14 cellular contexts compared by ENCODE assay signal in genomic region chr2:20067992-20068727, GRCh38. TPM values are rescaled to one million over a fixed set of nuclear protein-coding genes. Genes with fewer than 3 reads are reported as not detected.
A peak's percentile ranks its signal among the peaks of the same experiment; 100 is the strongest.
DNase-seq lines count a peak whose midpoint lies in the region; ATAC-seq, FAIRE-seq and TF ChIP-seq lines count a peak whose summit lies in the region.
"Had no signal": no experiment of that assay in that cellular context is flagged by ENCODE, and none has a peak within 500 bp of the region (broad histone marks: within the 10 kb centered on the region; RNA-seq: fewer than 3 reads in every experiment).

No MANE protein-coding gene starts in this region.

- intact Hi-C loops in transverse colon (cut with DNase I; ENCODE audit: low total_unique reads) = no loop called here

- TF ChIP-seq POLR2A in gastroesophageal sphincter (IDR thresholded peaks at IDR 0.05) (no peak), transverse colon (IDR thresholded peaks at IDR 0.05) (no peak)

- H3K27me3 ChIP-seq in astrocyte (ENCODE audit: insufficient read depth, low read length) (no peaks in the 10 kb centered on the region), gastroesophageal sphincter (no peaks in the 10 kb centered on the region), transverse colon (no peaks in the 10 kb centered on the region)
- H3K27me3 ChIP-seq: tibial artery had no signal

- H2AFZ ChIP-seq in astrocyte (ENCODE audit: low read depth, low read length) = no peak overlapping the region
- H2AFZ ChIP-seq: GM23338 had no signal

- DNase-seq in HCEC 1CT (peak; percentile 97), astrocyte (ENCODE audit: low read depth) (peak; percentile 96), transverse colon (no peak), ureter (ENCODE audit: low spot score) (no peak), frontal cortex (ENCODE audit: low spot score in 2 of 2) (no peak)
- DNase-seq: NCI-H1105 treated with DMSO at 0.1 percent for 48 hours; nephron progenitor cell; stimulated activated CD4-positive, alpha-beta T cell treated with anti-CD3 and anti-CD28 coated beads, Interleukin-2, amount 100 ng/mL, for 48 hours; tibial artery had no signal

- FAIRE-seq in astrocyte (lab: Jason Lieb, UNC) (peak; percentile 72), frontal cortex (lab: Jason Lieb, UNC) (no peak)

- no peaks in the 10 kb centered on the region for H3K27me3 Mint-ChIP-seq in astrocyte (ENCODE audit: low read depth, unreplicated experiment)

- 43 to 55% methylated on average over 3 of the region's 3 CpGs for WGBS in gastroesophageal sphincter (ENCODE audit: low coverage in 1 of 2), 2 donors
- 74 to 78% methylated on average over 3 of the region's 3 CpGs for WGBS in transverse colon (ENCODE audit: low coverage in 1 of 2), 2 donors

- H3K27ac Mint-ChIP-seq in astrocyte (ENCODE audit: unreplicated experiment) = peak overlapping the region; percentile 58
- H3K27ac Mint-ChIP-seq: GM23338, nephron progenitor cell had no signal

- TF ChIP-seq CTCF in astrocyte (IDR thresholded peaks at IDR 0.05; ENCODE audit: insufficient read depth, low read depth, low read length) (no peak), gastroesophageal sphincter (IDR thresholded peaks at IDR 0.05) (no peak), transverse colon (IDR thresholded peaks at IDR 0.05) (no peak)

- H3K4me3 Mint-ChIP-seq in astrocyte (ENCODE audit: unreplicated experiment) = no peak overlapping the region
- H3K4me3 Mint-ChIP-seq: GM23338, nephron progenitor cell had no signal

- H3K9ac ChIP-seq in astrocyte (ENCODE audit: low read length) = no peak overlapping the region

- no peak overlapping the region for H3K4me3 ChIP-seq in astrocyte (ENCODE audit: insufficient read depth, low read depth, low read length)
- no peak overlapping the region for H3K4me3 ChIP-seq in gastroesophageal sphincter
- H3K4me3 ChIP-seq in transverse colon = no peak overlapping the region
- H3K4me3 ChIP-seq: GM23338, tibial artery had no signal

- peaks cover 5% of the 10 kb centered on the region for H3K9me3 Mint-ChIP-seq in astrocyte (ENCODE audit: unreplicated experiment)

- no peak for TF ChIP-seq EP300 in gastroesophageal sphincter (IDR thresholded peaks at IDR 0.05)
- no peak for TF ChIP-seq EP300 in transverse colon (IDR thresholded peaks at IDR 0.05; ENCODE audit: low read depth)

- H3K27ac ChIP-seq in astrocyte (ENCODE audit: low read depth, low read length) (peak overlapping the region; percentile 66), gastroesophageal sphincter (peak overlapping the region in 1 of 4 donors; percentile 9), transverse colon (peak overlapping the region; percentile 40 to 77 (median 58))
- H3K27ac ChIP-seq: tibial artery had no signal

- in situ Hi-C loops in transverse colon (cut with MboI; ENCODE audit: low pct_ligation_motif_present in 1 of 4, low pct_unique_long_range_greater_than_20kb in 1 of 4, low sequenced_read_pairs in 3 of 4) = no loop called here

- H3K4me2 ChIP-seq in astrocyte (ENCODE audit: low read length) = peak overlapping the region; percentile 65
- H3K4me2 ChIP-seq: GM23338 had no signal

- H3K36me3 ChIP-seq in astrocyte (ENCODE audit: insufficient read depth, low read length) = no peaks in the 10 kb centered on the region
- H3K36me3 ChIP-seq in gastroesophageal sphincter = no peaks in the 10 kb centered on the region
- no peaks in the 10 kb centered on the region for H3K36me3 ChIP-seq in transverse colon
- H3K36me3 ChIP-seq: tibial artery had no signal

- H4K20me1 ChIP-seq in astrocyte (ENCODE audit: insufficient read depth, low read length) = no peaks in the 10 kb centered on the region

- H3K4me1 ChIP-seq in astrocyte (ENCODE audit: insufficient read depth, low read length) (peaks cover 33% of the 10 kb centered on the region), gastroesophageal sphincter (peaks cover 0 to 34% (median 3%) of the 10 kb centered on the region in 3 donors), transverse colon (peaks cover 11 to 41% (median 18%) of the 10 kb centered on the region in 4 donors)

- H3K9me3 ChIP-seq in astrocyte (ENCODE audit: insufficient read depth, low read depth, low read length) (no peaks in the 10 kb centered on the region), gastroesophageal sphincter (no peaks in the 10 kb centered on the region), transverse colon (no peaks in the 10 kb centered on the region)
- H3K9me3 ChIP-seq: tibial artery had no signal

- peak; percentile 56 for ATAC-seq in gastroesophageal sphincter
- no peak for ATAC-seq in HG03045 (IDR thresholded peaks at IDR 0.05; ENCODE audit: unreplicated experiment)
- ATAC-seq in HG02885 (IDR thresholded peaks at IDR 0.05; ENCODE audit: poor library complexity, unreplicated experiment) = no peak
- ATAC-seq: GM23338 had no signal

- peaks cover 3% of the 10 kb centered on the region for H3K36me3 Mint-ChIP-seq in astrocyte (ENCODE audit: low read depth, unreplicated experiment)

- no peaks in the 10 kb centered on the region for H3K79me2 ChIP-seq in astrocyte (ENCODE audit: insufficient read depth, low read length)

- peaks cover 31% of the 10 kb centered on the region for H3K4me1 Mint-ChIP-seq in astrocyte (ENCODE audit: low read depth, unreplicated experiment)

RNA-seq across cellular contexts. Expression of gene LAPTM4A, which starts 16.7 kb away (rescaled TPM):
- total RNA-seq in astrocyte = 300 and 337 TPM in 2 replicates
- 100 to 1,000 TPM; 143 to 234 (median 177) TPM for total RNA-seq in gastroesophageal sphincter
- total RNA-seq in transverse colon = 100 to 1,000 TPM in 2 of 4 donors, 10 to 100 TPM in 2; 19.3 to 122 (median 75.3) TPM
- total RNA-seq in ureter = 227 TPM
- total RNA-seq in frontal cortex = 92.9 TPM

RNA-seq across cellular contexts. Expression of gene MATN3, which starts 55.7 kb away (rescaled TPM):
- total RNA-seq in astrocyte (11.4 and 13.3 TPM in 2 replicates), gastroesophageal sphincter (1 to 10 TPM in 2 of 4 donors, under 1 TPM in 1, not detected in 1; 0.67 to 2.5 (median 1.0) TPM), transverse colon (under 1 TPM in 2 of 4 donors, not detected in 2; 0.16 to 0.27 TPM), ureter (2.2 TPM), frontal cortex (1.6 TPM)
- total RNA-seq: G401 had no signal

Comparison
In these comparisons a context has a peak if more than half of its experiments do, and no peak if none do; other contexts are left out.
1. DNase-seq: peak in HCEC 1CT (single experiment) and astrocyte (single experiment); none in transverse colon (single experiment), ureter (single experiment) and frontal cortex (0 of 2).